Comparison of ENCODE assay signal across 5 cellular contexts in the genomic region with DNA sequence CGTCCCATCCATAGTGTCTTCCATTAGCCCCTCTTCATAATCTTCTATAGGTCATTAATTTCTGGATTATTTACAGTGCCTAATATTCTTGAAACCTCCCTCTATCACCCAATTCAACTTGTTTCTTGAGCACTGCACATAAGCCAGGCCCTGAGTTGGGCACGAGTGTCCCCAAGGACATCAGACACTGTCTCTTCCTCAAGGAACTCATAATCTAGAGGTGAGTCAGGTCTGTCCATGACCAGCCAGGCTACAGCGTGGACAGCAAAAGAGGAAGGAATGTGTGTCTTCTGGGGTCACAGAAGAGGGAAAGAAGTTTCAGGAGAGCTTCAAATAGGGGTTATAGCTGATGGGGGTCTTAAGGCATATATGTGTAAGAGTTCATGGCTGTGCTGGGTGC.
"Had no signal": no experiment of that assay in that cellular context is flagged by ENCODE, and none has a peak within 500 bp of the region (broad histone marks: within the 10 kb centered on the region; RNA-seq: fewer than 3 reads in every experiment).

No MANE protein-coding gene starts in this region.

- H3K27ac Mint-ChIP-seq: GM23338, IgD-negative memory B cell had no signal

- H3K4me3 Mint-ChIP-seq: GM23338, H9, IgD-negative memory B cell had no signal

- H3K4me3 ChIP-seq: GM23338 had no signal

- ATAC-seq: HepG2 had no signal

- H3K9me3 Mint-ChIP-seq: GM23338, IgD-negative memory B cell had no signal

- DNase-seq: H9, HCEC 1CT had no signal
